Comparison of ENCODE assay signal across 8 cellular contexts in genomic region chr4:75708218-75708691, GRCh38. TPM values are rescaled to one million over a fixed set of nuclear protein-coding genes. Genes with fewer than 3 reads are reported as not detected.
DNase-seq lines count a peak whose midpoint lies in the region; ATAC-seq, FAIRE-seq and TF ChIP-seq lines count a peak whose summit lies in the region.

No MANE protein-coding gene starts in this region.

- ATAC-seq in GM21723 (IDR thresholded peaks at IDR 0.05; ENCODE audit: unreplicated experiment) = peak; percentile 51
- peak; percentile 84 for ATAC-seq in upper lobe of right lung

- peak; percentile 49 for TF ChIP-seq CTCF in upper lobe of right lung (IDR thresholded peaks at IDR 0.05)

- no CpG with 5 or more reads among the region's 3 CpGs for WGBS in iPS DF 6.9 (ENCODE audit: insufficient coverage, insufficient read length)

- H3K27me3 ChIP-seq in CD4-positive, alpha-beta memory T cell (ENCODE audit: insufficient read depth, low read length) = no peaks in the 10 kb centered on the region
- H3K27me3 ChIP-seq in iPS DF 6.9 (ENCODE audit: control insufficient read depth, insufficient read depth, low read length) = no peaks in the 10 kb centered on the region
- no peaks in the 10 kb centered on the region for H3K27me3 ChIP-seq in upper lobe of right lung

- H3K36me3 ChIP-seq in CD4-positive, alpha-beta memory T cell (ENCODE audit: insufficient read depth, low read length) = no peaks in the 10 kb centered on the region
- H3K36me3 ChIP-seq in iPS DF 6.9 (ENCODE audit: control insufficient read depth, insufficient read depth, low read length) (no peaks in the 10 kb centered on the region), upper lobe of right lung (no peaks in the 10 kb centered on the region)

- no peak overlapping the region for H3K4me3 Mint-ChIP-seq in CD4-positive, alpha-beta memory T cell
- H3K4me3 Mint-ChIP-seq in activated CD4-positive, alpha-beta T cell treated with anti-CD3 and anti-CD28 coated beads, Interleukin-2, amount 10 ng/mL, durations not matched to agents 7 days and 5 days = no peak overlapping the region

- no peaks in the 10 kb centered on the region for H3K9me3 ChIP-seq in CD4-positive, alpha-beta memory T cell (ENCODE audit: control insufficient read depth in 1 of 2, low read length in 2 of 2)
- H3K9me3 ChIP-seq in iPS DF 6.9 (ENCODE audit: control insufficient read depth, insufficient read depth, low read length) (no peaks in the 10 kb centered on the region), upper lobe of right lung (no peaks in the 10 kb centered on the region)

- H3K4me1 Mint-ChIP-seq in CD4-positive, alpha-beta memory T cell = peaks cover 0 to 5% (median under 1%) of the 10 kb centered on the region in 4 donors
- H3K4me1 Mint-ChIP-seq in activated CD4-positive, alpha-beta T cell treated with anti-CD3 and anti-CD28 coated beads, Interleukin-2, amount 10 ng/mL, durations not matched to agents 7 days and 5 days = peaks cover 15% of the 10 kb centered on the region

- CTCF ChIA-PET in CD4-positive, alpha-beta memory T cell (lab: Charles Lee; ENCODE audit: partially characterized antibody) = interaction anchor here (0.9 to 1.3 kb wide), 4 partner anchors 34 to 165 kb away, joined by 3 to 5 read pairs (median 4); no protein-coding TSS in a partner anchor
- CTCF ChIA-PET in activated CD4-positive, alpha-beta T cell treated with anti-CD3 and anti-CD28 coated beads, Interleukin-2, amount 10 ng/mL, durations not matched to agents 7 days and 5 days (lab: Charles Lee) = interaction anchor here (0.7 to 1.8 kb wide), 7 partner anchors 10 to 97 kb away, joined by 3 to 4 read pairs (median 4); no protein-coding TSS in a partner anchor

- no peak for FAIRE-seq in RCC 7860 (lab: Jason Lieb, UNC)

- no peaks in the 10 kb centered on the region for H3K9me3 Mint-ChIP-seq in CD4-positive, alpha-beta memory T cell
- H3K9me3 Mint-ChIP-seq in activated CD4-positive, alpha-beta T cell treated with anti-CD3 and anti-CD28 coated beads, Interleukin-2, amount 10 ng/mL, durations not matched to agents 7 days and 5 days = no peaks in the 10 kb centered on the region

- H3K27ac Mint-ChIP-seq in CD4-positive, alpha-beta memory T cell = peak overlapping the region in 5 of 7 donors; percentile 43 to 69 (median 50)
- H3K27ac Mint-ChIP-seq in activated CD4-positive, alpha-beta T cell treated with anti-CD3 and anti-CD28 coated beads, Interleukin-2, amount 10 ng/mL, durations not matched to agents 7 days and 5 days = peak overlapping the region; percentile 15

- H3K4me1 ChIP-seq in CD4-positive, alpha-beta memory T cell (ENCODE audit: insufficient read depth, low read length) = no peaks in the 10 kb centered on the region
- peaks cover 4% of the 10 kb centered on the region; the same call in 1 of the 2 replicates for H3K4me1 ChIP-seq in iPS DF 6.9 (ENCODE audit: control insufficient read depth, insufficient read depth, low read length)
- H3K4me1 ChIP-seq in upper lobe of right lung = no peaks in the 10 kb centered on the region

- peak; percentile 47 to 63 (median 49) for DNase-seq in CD4-positive, alpha-beta memory T cell
- peak; percentile 62 for DNase-seq in activated CD4-positive, alpha-beta T cell treated with anti-CD3 and anti-CD28 coated beads, Interleukin-2, amount 10 ng/mL, durations not matched to agents 7 days and 5 days
- DNase-seq in iPS DF 6.9 (ENCODE audit: low read depth, low spot score) (no peak), upper lobe of right lung (no peak), NCI-H1105 (lab: John Stamatoyannopoulos, UW) (no peak), RCC 7860 (ENCODE audit: low spot score) (no peak), NCI-H1048 (lab: John Stamatoyannopoulos, UW) (no peak)

- no peak overlapping the region for H3K27ac ChIP-seq in CD4-positive, alpha-beta memory T cell (ENCODE audit: low read depth, low read length)
- peak overlapping the region; percentile 41 for H3K27ac ChIP-seq in iPS DF 6.9 (ENCODE audit: low read length)
- H3K27ac ChIP-seq in upper lobe of right lung = no peak overlapping the region

- peaks cover 0 to 5% of the 10 kb centered on the region in 2 donors for H3K36me3 Mint-ChIP-seq in CD4-positive, alpha-beta memory T cell
- no peaks in the 10 kb centered on the region for H3K36me3 Mint-ChIP-seq in activated CD4-positive, alpha-beta T cell treated with anti-CD3 and anti-CD28 coated beads, Interleukin-2, amount 10 ng/mL, durations not matched to agents 7 days and 5 days (ENCODE audit: low read depth)

- H3K27me3 Mint-ChIP-seq in CD4-positive, alpha-beta memory T cell = no peaks in the 10 kb centered on the region
- no peaks in the 10 kb centered on the region for H3K27me3 Mint-ChIP-seq in activated CD4-positive, alpha-beta T cell treated with anti-CD3 and anti-CD28 coated beads, Interleukin-2, amount 10 ng/mL, durations not matched to agents 7 days and 5 days

- POLR2A ChIA-PET in CD4-positive, alpha-beta memory T cell (lab: Charles Lee; ENCODE audit: partially characterized antibody) = interaction anchor here (0.6 kb wide), 1 partner anchor 42 kb away, joined by 3 read pairs; no protein-coding TSS in a partner anchor
- POLR2A ChIA-PET in activated CD4-positive, alpha-beta T cell treated with anti-CD3 and anti-CD28 coated beads, Interleukin-2, amount 10 ng/mL, durations not matched to agents 7 days and 5 days (lab: Charles Lee) = interaction anchor here (0.5 kb wide), 1 partner anchor 1430 kb away, joined by 4 read pairs; no protein-coding TSS in a partner anchor

- intact Hi-C loops in CD4-positive, alpha-beta memory T cell (cut with micrococcal nuclease) = loop anchor here (2.0 to 10.0 kb wide), 2 partner anchors 17 to 833 kb away; partner anchors contain the start of gene USO1
- intact Hi-C loops in upper lobe of right lung (cut with DNase I) = no loop called here

- H3K4me3 ChIP-seq in CD4-positive, alpha-beta memory T cell (ENCODE audit: low read length in 2 of 2) = no peak overlapping the region
- no peak overlapping the region for H3K4me3 ChIP-seq in iPS DF 6.9 (ENCODE audit: low read length)
- no peak overlapping the region for H3K4me3 ChIP-seq in upper lobe of right lung

RNA-seq across cellular contexts. Expression of gene USO1, which starts 16.1 kb away (rescaled TPM):
- total RNA-seq in CD4-positive, alpha-beta memory T cell = 10 to 100 TPM; 48.6 to 49.4 TPM
- polyA plus RNA-seq in CD4-positive, alpha-beta memory T cell = 10 to 100 TPM; 31.9 to 35.4 TPM
- 10 to 100 TPM; 38.9 to 43.5 TPM for total RNA-seq in activated CD4-positive, alpha-beta T cell treated with anti-CD3 and anti-CD28 coated beads, Interleukin-2, amount 10 ng/mL, durations not matched to agents 7 days and 5 days
- 64.2 TPM for total RNA-seq in upper lobe of right lung

RNA-seq across cellular contexts. Expression of gene G3BP2, which starts 35.0 kb away (rescaled TPM):
- 100 to 1,000 TPM; 150 to 165 TPM for total RNA-seq in CD4-positive, alpha-beta memory T cell
- 100 to 1,000 TPM; 118 to 125 TPM for polyA plus RNA-seq in CD4-positive, alpha-beta memory T cell
- 100 to 1,000 TPM; 135 to 137 TPM for total RNA-seq in activated CD4-positive, alpha-beta T cell treated with anti-CD3 and anti-CD28 coated beads, Interleukin-2, amount 10 ng/mL, durations not matched to agents 7 days and 5 days
- 102 TPM for total RNA-seq in upper lobe of right lung

Comparison
In these comparisons a context has a peak if more than half of its experiments do, and no peak if none do; other contexts are left out.
1. DNase-seq: peak in CD4-positive, alpha-beta memory T cell (5 of 5) and activated CD4-positive, alpha-beta T cell treated with anti-CD3 and anti-CD28 coated beads, Interleukin-2, amount 10 ng/mL, durations not matched to agents 7 days and 5 days (single experiment); none in iPS DF 6.9 (single experiment), upper lobe of right lung (single experiment), NCI-H1105 (single experiment), RCC 7860 (single experiment) and NCI-H1048 (single experiment).